23 cellular contexts compared by ENCODE assay signal in the genomic region with DNA sequence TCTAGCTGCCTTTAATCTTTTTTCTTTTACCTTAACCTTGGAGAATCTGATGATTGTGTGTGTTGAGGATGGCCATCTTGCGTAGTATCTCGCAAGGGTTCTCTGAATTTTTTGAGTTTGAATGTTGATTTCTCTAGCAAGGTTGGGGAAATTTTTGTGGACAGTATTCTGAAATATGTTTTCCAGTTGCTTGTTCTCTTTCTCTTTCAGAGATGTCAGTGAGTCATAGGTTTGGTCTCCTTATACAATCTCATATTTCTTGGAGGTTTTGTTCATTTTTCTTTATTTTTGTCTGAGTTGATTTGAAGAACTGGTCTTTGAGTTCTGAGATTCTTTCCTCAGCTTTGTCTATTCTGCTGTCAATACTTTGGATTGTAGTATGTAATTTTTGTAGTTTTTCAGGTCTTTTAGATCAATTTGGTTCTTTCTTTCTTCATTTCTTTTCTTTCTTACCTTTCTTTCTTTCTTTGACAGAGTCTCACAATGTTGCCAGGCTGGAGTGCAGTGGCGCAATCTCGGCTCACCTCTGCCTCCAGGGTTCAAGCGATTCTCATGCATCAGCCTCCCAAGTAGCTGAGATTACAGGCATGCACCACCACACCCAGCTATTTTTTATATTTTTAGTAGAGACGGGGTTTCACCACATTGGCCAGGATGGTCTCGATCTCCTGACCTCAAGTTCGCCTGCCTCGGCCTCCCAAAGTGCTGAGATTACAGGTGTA.
DNase-seq lines count a peak whose midpoint lies in the region; TF ChIP-seq lines count a peak whose summit lies in the region.
"Had no signal": no experiment of that assay in that cellular context is flagged by ENCODE, and none has a peak within 500 bp of the region (broad histone marks: within the 10 kb centered on the region; RNA-seq: fewer than 3 reads in every experiment).

No MANE protein-coding gene starts in this region.

- peak; percentile 41 for DNase-seq in HCEC 1CT
- DNase-seq in chondrocyte (ENCODE audit: low spot score): no peak
- peak; percentile 75 for DNase-seq in iris pigment epithelial cell (ENCODE audit: low read depth)
- no peak for DNase-seq in NCI-H446 treated with DMSO at 0.1 percent for 48 hours (lab: John Stamatoyannopoulos, UW)
- no peak for DNase-seq in cerebellar nuclear complex (lab: John Stamatoyannopoulos, UW)
- no peak for DNase-seq in activated CD4-positive, alpha-beta T cell treated with anti-CD3 and anti-CD28 coated beads, Interleukin-2, amount 50 U/mL, for 4 hours
- DNase-seq in HK-2 (ENCODE audit: unreplicated experiment): no peak
- DNase-seq: activated CD4-positive, alpha-beta T cell treated with anti-CD3 and anti-CD28 coated beads, Interleukin-2, amount 10 ng/mL, durations not matched to agents 7 days and 5 days; activated naive CD4-positive, alpha-beta T cell treated with anti-CD3 and anti-CD28 coated beads for 36 hours; CD8-positive, alpha-beta memory T cell; hypothalamus; left ventricle myocardium inferior; NCI-H1105; NCI-H2029 treated with DMSO at 0.1 percent for 48 hours; NCI-H345; NCI-H774; pancreas; right cardiac atrium; stimulated activated naive CD8-positive, alpha-beta T cell treated with anti-CD3 and anti-CD28 coated beads, Interleukin-15, amount 100 ng/mL, for 72 hours; tibial artery had no signal

- peak overlapping the region; percentile 85 for H3K27ac Mint-ChIP-seq in chondrocyte (ENCODE audit: unreplicated experiment)
- H3K27ac Mint-ChIP-seq: activated CD4-positive, alpha-beta T cell treated with anti-CD3 and anti-CD28 coated beads, Interleukin-2, amount 10 ng/mL, durations not matched to agents 7 days and 5 days; activated naive CD4-positive, alpha-beta T cell treated with anti-CD3 and anti-CD28 coated beads for 36 hours; B cell; CD8-positive, alpha-beta memory T cell; mesothelial cell of epicardium; stimulated activated naive CD8-positive, alpha-beta T cell treated with anti-CD3 and anti-CD28 coated beads, Interleukin-15, amount 100 ng/mL, for 72 hours had no signal

- no peak for TF ChIP-seq CTCF in chondrocyte (IDR thresholded peaks at IDR 0.05)

- H3K9me3 Mint-ChIP-seq in chondrocyte (ENCODE audit: low read depth): peaks cover 12% of the 10 kb centered on the region
- H3K9me3 Mint-ChIP-seq: activated CD4-positive, alpha-beta T cell treated with anti-CD3 and anti-CD28 coated beads, Interleukin-2, amount 10 ng/mL, durations not matched to agents 7 days and 5 days; activated naive CD4-positive, alpha-beta T cell treated with anti-CD3 and anti-CD28 coated beads for 36 hours; stimulated activated naive CD8-positive, alpha-beta T cell treated with anti-CD3 and anti-CD28 coated beads, Interleukin-15, amount 100 ng/mL, for 72 hours had no signal

- no peaks in the 10 kb centered on the region for H3K36me3 Mint-ChIP-seq in chondrocyte (ENCODE audit: low read depth)
- H3K36me3 Mint-ChIP-seq: CD8-positive, alpha-beta memory T cell; mesothelial cell of epicardium had no signal

- no peak overlapping the region for H3K4me3 Mint-ChIP-seq in chondrocyte (ENCODE audit: unreplicated experiment)
- H3K4me3 Mint-ChIP-seq: activated CD4-positive, alpha-beta T cell treated with anti-CD3 and anti-CD28 coated beads, Interleukin-2, amount 10 ng/mL, durations not matched to agents 7 days and 5 days; activated naive CD4-positive, alpha-beta T cell treated with anti-CD3 and anti-CD28 coated beads for 36 hours; B cell; CD8-positive, alpha-beta memory T cell; mesothelial cell of epicardium; nephron; stimulated activated naive CD8-positive, alpha-beta T cell treated with anti-CD3 and anti-CD28 coated beads, Interleukin-15, amount 100 ng/mL, for 72 hours had no signal

- no peaks in the 10 kb centered on the region for H3K27me3 Mint-ChIP-seq in chondrocyte (ENCODE audit: low read depth)
- H3K27me3 Mint-ChIP-seq: activated CD4-positive, alpha-beta T cell treated with anti-CD3 and anti-CD28 coated beads, Interleukin-2, amount 10 ng/mL, durations not matched to agents 7 days and 5 days had no signal

- peaks cover 5% of the 10 kb centered on the region for H3K4me1 Mint-ChIP-seq in chondrocyte (ENCODE audit: low read depth)
- H3K4me1 Mint-ChIP-seq: activated CD4-positive, alpha-beta T cell treated with anti-CD3 and anti-CD28 coated beads, Interleukin-2, amount 10 ng/mL, durations not matched to agents 7 days and 5 days; B cell; CD8-positive, alpha-beta memory T cell; stimulated activated naive CD8-positive, alpha-beta T cell treated with anti-CD3 and anti-CD28 coated beads, Interleukin-15, amount 100 ng/mL, for 72 hours had no signal

Comparison
In these comparisons a context has a peak if more than half of its experiments do, and no peak if none do; other contexts are left out.
1. DNase-seq: peak in HCEC 1CT (single experiment) and iris pigment epithelial cell (single experiment); none in chondrocyte (single experiment), NCI-H446 treated with DMSO at 0.1 percent for 48 hours (single experiment), cerebellar nuclear complex (0 of 2), activated CD4-positive, alpha-beta T cell treated with anti-CD3 and anti-CD28 coated beads, Interleukin-2, amount 50 U/mL, for 4 hours (0 of 2) and HK-2 (single experiment).